2 cellular contexts compared by ENCODE assay signal in genomic region chr3:7574435-7574834, GRCh38.
TF ChIP-seq lines count a peak whose summit lies in the region.

No MANE protein-coding gene starts in this region.

TF ChIP-seq in SK-N-SH treated with all-trans-retinoic acid at 6 μM for 48 hours, 23 proteins besides CTCF, POLR2A, EP300 and RAD21:
- no peak for TF ChIP-seq TSHZ2 (CRISPR knock-in tag; IDR thresholded peaks at IDR 0.05)
- TF ChIP-seq CSRNP3 (CRISPR knock-in tag; IDR thresholded peaks at IDR 0.05), result no peak
- TF ChIP-seq ZFP3 (CRISPR knock-in tag; IDR thresholded peaks at IDR 0.05), result no peak
- TF ChIP-seq CREB5 (CRISPR knock-in tag; IDR thresholded peaks at IDR 0.05; ENCODE audit: low read depth), result peak; percentile 11; the same call in 1 of the 2 replicates
- TF ChIP-seq RARB (CRISPR knock-in tag; IDR thresholded peaks at IDR 0.05), result no peak
- no peak for TF ChIP-seq TOX (CRISPR knock-in tag; IDR thresholded peaks at IDR 0.05; ENCODE audit: borderline replicate concordance)
- TF ChIP-seq ZNF8 (CRISPR knock-in tag; IDR thresholded peaks at IDR 0.05), result no peak
- peak; percentile 51 for TF ChIP-seq ISL1 (CRISPR knock-in tag; IDR thresholded peaks at IDR 0.05)

TF ChIP-seq in SK-N-SH, 30 proteins besides CTCF, POLR2A, EP300 and RAD21 (continued from another document):
- TF ChIP-seq REST (IDR thresholded peaks at IDR 0.05; ENCODE audit: low read depth, low read length) (no peak), RCOR1 (IDR thresholded peaks at IDR 0.05; ENCODE audit: low read length) (no peak), IRF3 (IDR thresholded peaks at IDR 0.05; ENCODE audit: low read depth, low read length) (no peak), FOXJ3 (CRISPR knock-in tag; IDR thresholded peaks at IDR 0.05) (no peak), NFIC (IDR thresholded peaks at IDR 0.05; ENCODE audit: borderline replicate concordance) (no peak)
